In the genomic region with DNA sequence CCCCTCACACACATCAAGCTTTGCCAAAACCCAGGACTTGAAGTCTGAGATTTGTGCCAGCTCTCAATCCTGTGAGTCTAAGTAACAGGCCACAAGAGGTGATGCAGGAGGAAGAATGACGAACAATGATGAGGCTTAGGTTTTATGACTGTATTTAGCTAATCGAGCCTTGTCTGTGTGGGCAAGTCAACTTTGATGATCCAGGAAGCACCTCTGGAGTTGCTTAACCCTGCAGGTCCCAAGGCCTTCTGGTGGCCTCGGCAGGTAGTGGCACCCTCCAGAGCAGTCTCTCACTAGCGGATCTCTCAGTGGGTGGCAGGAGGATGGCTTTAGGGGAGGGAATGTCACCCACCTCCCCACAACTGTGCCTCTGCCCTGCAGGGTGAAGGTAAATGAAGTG, we compare ENCODE assay signal across 12 cellular contexts. TPM values are rescaled to one million over a fixed set of nuclear protein-coding genes. Genes with fewer than 3 reads are reported as not detected.
DNase-seq lines count a peak whose midpoint lies in the region; ATAC-seq, FAIRE-seq and TF ChIP-seq lines count a peak whose summit lies in the region.
"Had no signal": no experiment of that assay in that cellular context is flagged by ENCODE, and none has a peak within 500 bp of the region (broad histone marks: within the 10 kb centered on the region; RNA-seq: fewer than 3 reads in every experiment).

No MANE protein-coding gene starts in this region.

- no peak overlapping the region for H2BK12ac ChIP-seq in neuronal stem cell (ENCODE audit: low read length)

- H3K4me3 ChIP-seq in Jurkat, Clone E6-1 (ENCODE audit: low read length), result no peak overlapping the region
- H3K4me3 ChIP-seq in GM12878, result no peak overlapping the region
- no peak overlapping the region for H3K4me3 ChIP-seq in neuronal stem cell (ENCODE audit: low read length in 2 of 2)

- no peaks in the 10 kb centered on the region for H3K27me3 ChIP-seq in GM12878 (replicated peaks in 1 of 2; ENCODE audit: control insufficient read depth in 2 of 2, insufficient read depth in 2 of 2, low read length in 1 of 2)
- H3K27me3 ChIP-seq in neuronal stem cell (ENCODE audit: control insufficient read depth in 3 of 3, insufficient read depth in 3 of 3, low read depth in 1 of 3, low read length in 3 of 3), result no peaks in the 10 kb centered on the region

- no peaks in the 10 kb centered on the region; a peak in 1 of 4 replicates for H3K36me3 ChIP-seq in GM12878 (ENCODE audit: control insufficient read depth in 2 of 2, insufficient read depth in 2 of 2, low read length in 1 of 2)
- no peaks in the 10 kb centered on the region for H3K36me3 ChIP-seq in neuronal stem cell (replicated peaks in 1 of 2; ENCODE audit: control insufficient read depth in 2 of 2, insufficient read depth in 2 of 2, low read length in 2 of 2)

- SMC1A ChIA-PET in GM12878 (lab: Charles Lee; ENCODE audit: uncharacterized antibody, unreplicated experiment), result interaction anchor here (0.8 to 9.5 kb wide), 6 partner anchors 10 to 52 kb away, joined by 3 to 97 read pairs (median 5); a partner anchor contains a TSS

- no peak overlapping the region for H2BK15ac ChIP-seq in neuronal stem cell (ENCODE audit: low read length)

- FAIRE-seq in GM12878 (lab: Jason Lieb, UNC), result no peak

- no peaks in the 10 kb centered on the region for H3K9me3 Mint-ChIP-seq in activated CD4-positive, alpha-beta memory T cell treated with anti-CD3 and anti-CD28 coated beads for 36 hours
- no peaks in the 10 kb centered on the region for H3K9me3 Mint-ChIP-seq in activated CD4-positive, alpha-beta memory T cell treated with anti-CD3 and anti-CD28 coated beads, Interleukin-2, amount 10 ng/mL, durations not matched to agents 7 days and 5 days
- no peaks in the 10 kb centered on the region for H3K9me3 Mint-ChIP-seq in osteocyte (ENCODE audit: unreplicated experiment)

- H2AFZ ChIP-seq in GM12878 (ENCODE audit: control insufficient read depth, low read depth, low read length) (peak overlapping the region; percentile 12; the same call in 1 of the 2 replicates), neuronal stem cell (ENCODE audit: low read length) (no peak overlapping the region)

- H3K23ac ChIP-seq in neuronal stem cell (ENCODE audit: low read depth, low read length, poor library complexity), result no peak overlapping the region

- H3K36me3 Mint-ChIP-seq in activated CD4-positive, alpha-beta memory T cell treated with anti-CD3 and anti-CD28 coated beads for 36 hours, result no peaks in the 10 kb centered on the region
- no peaks in the 10 kb centered on the region for H3K36me3 Mint-ChIP-seq in activated CD4-positive, alpha-beta memory T cell treated with anti-CD3 and anti-CD28 coated beads, Interleukin-2, amount 10 ng/mL, durations not matched to agents 7 days and 5 days (ENCODE audit: low read depth)
- H3K36me3 Mint-ChIP-seq in osteocyte (ENCODE audit: unreplicated experiment), result no peaks in the 10 kb centered on the region

- H3K18ac ChIP-seq in neuronal stem cell (ENCODE audit: low read length), result peak overlapping the region; percentile 15

- ATAC-seq in GM12878 (no peak), GM21381 (IDR thresholded peaks at IDR 0.05; ENCODE audit: unreplicated experiment) (no peak), HG02884 (IDR thresholded peaks at IDR 0.05; ENCODE audit: unreplicated experiment) (no peak)

- H3K79me2 ChIP-seq in GM12878 (ENCODE audit: control insufficient read depth, insufficient read depth, low read length), result no peaks in the 10 kb centered on the region

- H2AK5ac ChIP-seq in neuronal stem cell (ENCODE audit: low read depth, low read length), result no peak overlapping the region

- intact Hi-C loops in activated CD4-positive, alpha-beta memory T cell treated with anti-CD3 and anti-CD28 coated beads for 36 hours (cut with micrococcal nuclease), result no loop called here
- intact Hi-C loops in GM12878 (cut with micrococcal nuclease; ENCODE audit: unreplicated experiment), result no loop called here

- in situ Hi-C loops in GM12878 (cut with MboI), result no loop called here

- peak in 1 of 3 experiments; percentile 4; a peak in 1 of 6 replicates for TF ChIP-seq CTCF in GM12878 (IDR thresholded peaks at IDR 0.05 in 2 of 3, conservative IDR thresholded peaks at IDR 0.05 in 1 of 3; ENCODE audit: control insufficient read depth in 2 of 3, extremely low read depth in 1 of 3, insufficient read depth in 1 of 3, low read depth in 3 of 3, low read length in 3 of 3)
- TF ChIP-seq CTCF in osteocyte (IDR thresholded peaks at IDR 0.05), result no peak

- H3K4me2 ChIP-seq in GM12878 (ENCODE audit: control insufficient read depth, insufficient read depth) (no peak overlapping the region), neuronal stem cell (ENCODE audit: insufficient read depth, low read length, poor library complexity, severe bottlenecking) (no peak overlapping the region)

- H3K4me1 Mint-ChIP-seq in activated CD4-positive, alpha-beta memory T cell treated with anti-CD3 and anti-CD28 coated beads for 36 hours (ENCODE audit: low read depth), result peaks cover 4% of the 10 kb centered on the region
- peaks cover 18% of the 10 kb centered on the region for H3K4me1 Mint-ChIP-seq in activated CD4-positive, alpha-beta memory T cell treated with anti-CD3 and anti-CD28 coated beads, Interleukin-2, amount 10 ng/mL, durations not matched to agents 7 days and 5 days
- H3K4me1 Mint-ChIP-seq in osteocyte (ENCODE audit: unreplicated experiment), result peaks cover 18% of the 10 kb centered on the region

- no peak overlapping the region for H3K14ac ChIP-seq in neuronal stem cell (ENCODE audit: low read length)

- H3K4me1 ChIP-seq in GM12878 (ENCODE audit: control insufficient read depth, insufficient read depth, low read length), result peaks cover 34% of the 10 kb centered on the region
- H3K4me1 ChIP-seq in neuronal stem cell (ENCODE audit: control insufficient read depth in 2 of 2, insufficient read depth in 1 of 2, low read depth in 1 of 2, low read length in 2 of 2), result peaks cover 45 to 60% of the 10 kb centered on the region in 2 donors

- H4K91ac ChIP-seq in neuronal stem cell (ENCODE audit: low read depth, low read length, poor library complexity), result no peak overlapping the region

- RAD21 ChIA-PET in GM12878 (lab: Charles Lee; ENCODE audit: unreplicated experiment), result interaction anchor here (0.6 to 2.7 kb wide), 5 partner anchors 12 to 27 kb away, joined by 3 to 8 read pairs (median 4); no protein-coding TSS in a partner anchor

- peak overlapping the region; percentile 15 for H2BK5ac ChIP-seq in neuronal stem cell (ENCODE audit: low read length)

- 54% methylated on average over 4 of the region's 4 CpGs for WGBS in GM12878 (ENCODE audit: insufficient coverage, insufficient replicate concordance, low lambda C conversion rate, missing lambda C conversion rate)
- no CpG with 5 or more reads among the region's 4 CpGs for WGBS in neuronal stem cell (ENCODE audit: extremely low coverage in 2 of 2, insufficient read length in 2 of 2, insufficient replicate concordance in 1 of 2), 2 donors

- H3K27ac ChIP-seq in GM12878 (ENCODE audit: control insufficient read depth, insufficient read depth) (no peak overlapping the region), neuronal stem cell (replicated peaks; ENCODE audit: low read length) (no peak overlapping the region)
- H3K27ac ChIP-seq: C4-2B had no signal

- CTCF ChIA-PET in activated CD4-positive, alpha-beta memory T cell treated with anti-CD3 and anti-CD28 coated beads for 36 hours (lab: Charles Lee), result interaction anchor here (0.9 to 3.1 kb wide), 6 partner anchors 12 to 82 kb away, joined by 3 to 11 read pairs (median 5); no protein-coding TSS in a partner anchor
- CTCF ChIA-PET in activated CD4-positive, alpha-beta memory T cell treated with anti-CD3 and anti-CD28 coated beads, Interleukin-2, amount 10 ng/mL, durations not matched to agents 7 days and 5 days (lab: Charles Lee), result interaction anchor here (0.6 to 2.8 kb wide), 9 partner anchors 12 to 131 kb away, joined by 3 to 12 read pairs (median 5); a partner anchor contains a TSS
- CTCF ChIA-PET in GM12878 (lab: Yijun Ruan, JAX), result interaction anchor here (0.6 to 8.5 kb wide), 11 partner anchors 10 to 166 kb away, joined by 3 to 59 read pairs (median 18); a partner anchor contains a TSS

- no peak for TF ChIP-seq POLR2A in GM12878 (IDR thresholded peaks at IDR 0.05; ENCODE audit: low read depth, low read length)

- no peak overlapping the region for H2BK120ac ChIP-seq in neuronal stem cell (ENCODE audit: low read depth, low read length)

- H4K8ac ChIP-seq in neuronal stem cell (ENCODE audit: low read depth, low read length), result no peak overlapping the region

- H3K9me3 ChIP-seq in GM12878 (replicated peaks; ENCODE audit: control insufficient read depth, insufficient read depth, low read length), result no peaks in the 10 kb centered on the region
- H3K9me3 ChIP-seq in neuronal stem cell (replicated peaks in 1 of 2; ENCODE audit: control insufficient read depth in 2 of 2, insufficient read depth in 1 of 2, low read depth in 1 of 2, low read length in 2 of 2), result no peaks in the 10 kb centered on the region

- no peak overlapping the region for H3K27ac Mint-ChIP-seq in activated CD4-positive, alpha-beta memory T cell treated with anti-CD3 and anti-CD28 coated beads for 36 hours
- no peak overlapping the region for H3K27ac Mint-ChIP-seq in activated CD4-positive, alpha-beta memory T cell treated with anti-CD3 and anti-CD28 coated beads, Interleukin-2, amount 10 ng/mL, durations not matched to agents 7 days and 5 days
- H3K27ac Mint-ChIP-seq in osteocyte (ENCODE audit: unreplicated experiment), result no peak overlapping the region

- no peak overlapping the region for H3K9ac ChIP-seq in GM12878 (ENCODE audit: control insufficient read depth, insufficient read depth, low read length)
- no peak overlapping the region for H3K9ac ChIP-seq in neuronal stem cell (ENCODE audit: low read depth, low read length, poor library complexity)

- H4K20me1 ChIP-seq in GM12878 (ENCODE audit: control insufficient read depth, insufficient read depth), result no peaks in the 10 kb centered on the region

- no peak for TF ChIP-seq RAD21 in GM12878 (IDR thresholded peaks at IDR 0.05; ENCODE audit: insufficient read depth, low read depth, low read length)

- no TSS peak for BruUV-seq in GM12878 (replicated peaks; lab: Mats Ljungman, UMichigan)

- peaks cover 6% of the 10 kb centered on the region for H3K27me3 Mint-ChIP-seq in activated CD4-positive, alpha-beta memory T cell treated with anti-CD3 and anti-CD28 coated beads for 36 hours
- H3K27me3 Mint-ChIP-seq in activated CD4-positive, alpha-beta memory T cell treated with anti-CD3 and anti-CD28 coated beads, Interleukin-2, amount 10 ng/mL, durations not matched to agents 7 days and 5 days, result peaks cover 24% of the 10 kb centered on the region
- peaks cover 4% of the 10 kb centered on the region for H3K27me3 Mint-ChIP-seq in osteocyte (ENCODE audit: unreplicated experiment)

- DNase-seq in activated CD4-positive, alpha-beta memory T cell treated with anti-CD3 and anti-CD28 coated beads for 36 hours, result peak; percentile 32
- DNase-seq in activated CD4-positive, alpha-beta memory T cell treated with anti-CD3 and anti-CD28 coated beads, Interleukin-2, amount 10 ng/mL, durations not matched to agents 7 days and 5 days, result no peak
- peak; percentile 67 for DNase-seq in Jurkat, Clone E6-1 (ENCODE audit: low read depth, low spot score)
- DNase-seq in GM12878 (ENCODE audit: low read depth, low spot score) (no peak), neuronal stem cell (ENCODE audit: low spot score) (no peak), osteocyte (ENCODE audit: extremely low spot score, unreplicated experiment) (no peak)
- DNase-seq: NCI-H2107, occipital lobe, SW 1271 had no signal

- peak overlapping the region; percentile 14 for H3K4ac ChIP-seq in neuronal stem cell (ENCODE audit: low read length)

- H3K79me1 ChIP-seq in neuronal stem cell (ENCODE audit: low read depth, low read length), result no peaks in the 10 kb centered on the region

- POLR2A ChIA-PET in activated CD4-positive, alpha-beta memory T cell treated with anti-CD3 and anti-CD28 coated beads for 36 hours (lab: Charles Lee), result interaction anchor here (0.5 kb wide), 1 partner anchor 368 kb away, joined by 3 read pairs; no protein-coding TSS in a partner anchor
- POLR2A ChIA-PET in activated CD4-positive, alpha-beta memory T cell treated with anti-CD3 and anti-CD28 coated beads, Interleukin-2, amount 10 ng/mL, durations not matched to agents 7 days and 5 days (lab: Charles Lee), result interaction anchor here (0.8 to 1.1 kb wide), 3 partner anchors 11 to 42 kb away, joined by 3 read pairs; a partner anchor contains a TSS
- POLR2A ChIA-PET in GM12878 (lab: Charles Lee), result interaction anchor here (0.5 to 3.7 kb wide), 6 partner anchors 9 to 466 kb away, joined by 3 to 21 read pairs (median 4); a partner anchor contains a TSS

- no peak overlapping the region for H3K4me3 Mint-ChIP-seq in activated CD4-positive, alpha-beta memory T cell treated with anti-CD3 and anti-CD28 coated beads for 36 hours
- no peak overlapping the region for H3K4me3 Mint-ChIP-seq in activated CD4-positive, alpha-beta memory T cell treated with anti-CD3 and anti-CD28 coated beads, Interleukin-2, amount 10 ng/mL, durations not matched to agents 7 days and 5 days
- H3K4me3 Mint-ChIP-seq in osteocyte (ENCODE audit: unreplicated experiment), result no peak overlapping the region

- TF ChIP-seq EP300 in GM12878 (IDR thresholded peaks at IDR 0.05; ENCODE audit: borderline replicate concordance in 1 of 2, control insufficient read depth in 1 of 2, low read depth in 2 of 2, low read length in 2 of 2), result no peak

RNA-seq across cellular contexts. Expression of a gene that starts 28.7 kb away (rescaled TPM):
- 100 to 1,000 TPM; 170 to 183 TPM for total RNA-seq in activated CD4-positive, alpha-beta memory T cell treated with anti-CD3 and anti-CD28 coated beads for 36 hours
- 100 to 1,000 TPM; 194 to 205 TPM for total RNA-seq in activated CD4-positive, alpha-beta memory T cell treated with anti-CD3 and anti-CD28 coated beads, Interleukin-2, amount 10 ng/mL, durations not matched to agents 7 days and 5 days
- 386 TPM for polyA plus RNA-seq in Jurkat, Clone E6-1 (2012; ENCODE audit: insufficient read depth, insufficient read length)
- 248 and 271 TPM in 2 replicates for total RNA-seq in GM12878 (2013; cell fraction: nucleolus; rRNA removed)
- total RNA-seq in GM12878 (2014; rRNA removed) (150 and 159 TPM in 2 replicates), GM12878 (2014; rRNA removed; fragmentation: Illumina TruSeq; extraction: Trizol) (92.1 and 99.9 TPM in 2 replicates), GM12878 (2021) (168 and 177 TPM in 2 replicates), osteocyte (136 and 148 TPM in 2 replicates)
- polyA plus RNA-seq in GM12878 (2011; ENCODE audit: low read depth), result 293 TPM
- polyA plus RNA-seq in GM12878 (2011; rRNA removed) (101 and 127 TPM in 2 replicates), GM12878 (2014; fragmentation: Illumina TruSeq; extraction: Trizol) (129 and 163 TPM in 2 replicates), GM12878 (2014; fragmentation: Nextera tagmentation; extraction: Ambion mirVana) (100 to 1,000 TPM in 1 of 2 experiments, 10 to 100 TPM in 1; 69.4 to 160 TPM), GM12878 (2014; rRNA removed) (204 and 209 TPM in 2 replicates), GM12878 (2016; fragmentation: Nextera tagmentation; extraction: Ambion mirVana) (100 to 1,000 TPM; 223 to 237 TPM)
- polyA plus RNA-seq in GM12878 (2011; cell fraction: cytosol; rRNA removed), result 142 and 155 TPM in 2 replicates
- 1,072 and 1,222 TPM in 2 replicates for polyA plus RNA-seq in GM12878 (2011; cell fraction: nucleus; rRNA removed)
- 245 and 255 TPM in 2 replicates for polyA plus RNA-seq in GM12878 (2012)
- 97.9 and 132 TPM in 2 replicates for polyA minus RNA-seq in GM12878 (2011; rRNA and poly(A)+ RNA removed)
- polyA minus RNA-seq in GM12878 (2011; cell fraction: cytosol; rRNA and poly(A)+ RNA removed), result 21.6 and 32.2 TPM in 2 replicates
- polyA minus RNA-seq in GM12878 (2011; cell fraction: nucleus; rRNA and poly(A)+ RNA removed), result 148 and 158 TPM in 2 replicates
- 193 TPM for polyA plus RNA-seq in neuronal stem cell (2013, experiment 1 of 2)
- 185 TPM for polyA plus RNA-seq in neuronal stem cell (2013, experiment 2 of 2)

RNA-seq across cellular contexts. Expression of a gene that starts 38.0 kb away (rescaled TPM):
- 1 to 10 TPM; 4.9 to 6.2 TPM for total RNA-seq in activated CD4-positive, alpha-beta memory T cell treated with anti-CD3 and anti-CD28 coated beads for 36 hours
- 10 to 100 TPM in 1 of 2 experiments, 1 to 10 TPM in 1; 7.4 to 11.5 TPM for total RNA-seq in activated CD4-positive, alpha-beta memory T cell treated with anti-CD3 and anti-CD28 coated beads, Interleukin-2, amount 10 ng/mL, durations not matched to agents 7 days and 5 days
- polyA plus RNA-seq in Jurkat, Clone E6-1 (2012; ENCODE audit: insufficient read depth, insufficient read length), result 7.1 TPM
- total RNA-seq in GM12878 (2013; cell fraction: nucleolus; rRNA removed), result 0.86 TPM in 1 of 2 replicates, not detected in the other
- total RNA-seq in GM12878 (2014; rRNA removed) (0.93 and 1.6 TPM in 2 replicates), GM12878 (2014; rRNA removed; fragmentation: Illumina TruSeq; extraction: Trizol) (2.3 and 2.7 TPM in 2 replicates), GM12878 (2021) (3.6 and 4.3 TPM in 2 replicates), osteocyte (49.4 and 53.4 TPM in 2 replicates)
- 2.1 TPM for polyA plus RNA-seq in GM12878 (2011; ENCODE audit: low read depth)
- polyA plus RNA-seq in GM12878 (2011; rRNA removed) (0.20 and 0.27 TPM in 2 replicates), GM12878 (2014; fragmentation: Illumina TruSeq; extraction: Trizol) (1.8 and 3.3 TPM in 2 replicates), GM12878 (2014; fragmentation: Nextera tagmentation; extraction: Ambion mirVana) (1 to 10 TPM; 2.5 to 2.9 TPM), GM12878 (2014; rRNA removed) (2.7 and 3.1 TPM in 2 replicates), GM12878 (2016; fragmentation: Nextera tagmentation; extraction: Ambion mirVana) (1 to 10 TPM; 2.0 to 3.2 TPM)
- polyA plus RNA-seq in GM12878 (2011; cell fraction: cytosol; rRNA removed), result 0.12 and 0.40 TPM in 2 replicates
- 0.22 and 0.48 TPM in 2 replicates for polyA plus RNA-seq in GM12878 (2011; cell fraction: nucleus; rRNA removed)
- 3.1 and 4.2 TPM in 2 replicates for polyA plus RNA-seq in GM12878 (2012)
- polyA minus RNA-seq in GM12878 (2011; rRNA and poly(A)+ RNA removed), result not detected in 2 replicates
- polyA minus RNA-seq in GM12878 (2011; cell fraction: cytosol; rRNA and poly(A)+ RNA removed), result not detected in 2 replicates
- polyA minus RNA-seq in GM12878 (2011; cell fraction: nucleus; rRNA and poly(A)+ RNA removed), result not detected in 2 replicates
- 1.5 TPM for polyA plus RNA-seq in neuronal stem cell (2013, experiment 1 of 2)
- polyA plus RNA-seq in neuronal stem cell (2013, experiment 2 of 2), result 2.3 TPM

RNA-seq across cellular contexts. Expression of a gene that starts 41.9 kb away (rescaled TPM):
- not detected for total RNA-seq in activated CD4-positive, alpha-beta memory T cell treated with anti-CD3 and anti-CD28 coated beads for 36 hours
- total RNA-seq in activated CD4-positive, alpha-beta memory T cell treated with anti-CD3 and anti-CD28 coated beads, Interleukin-2, amount 10 ng/mL, durations not matched to agents 7 days and 5 days, result not detected
- not detected for polyA plus RNA-seq in Jurkat, Clone E6-1 (2012; ENCODE audit: insufficient read depth, insufficient read length)
- total RNA-seq in GM12878 (2013; cell fraction: nucleolus; rRNA removed), result not detected in 2 replicates
- total RNA-seq in GM12878 (2014; rRNA removed), result not detected in 2 replicates
- not detected in 2 replicates for total RNA-seq in GM12878 (2014; rRNA removed; fragmentation: Illumina TruSeq; extraction: Trizol)
- total RNA-seq in GM12878 (2021), result not detected in 2 replicates
- polyA plus RNA-seq in GM12878 (2011; ENCODE audit: low read depth), result not detected
- polyA plus RNA-seq in GM12878 (2011; rRNA removed), result not detected in 2 replicates
- polyA plus RNA-seq in GM12878 (2011; cell fraction: cytosol; rRNA removed), result not detected in 2 replicates
- polyA plus RNA-seq in GM12878 (2011; cell fraction: nucleus; rRNA removed), result not detected in 2 replicates
- 0.11 TPM in 1 of 2 replicates, not detected in the other for polyA plus RNA-seq in GM12878 (2012)
- not detected in 2 replicates for polyA plus RNA-seq in GM12878 (2014; fragmentation: Illumina TruSeq; extraction: Trizol)
- polyA plus RNA-seq in GM12878 (2014; fragmentation: Nextera tagmentation; extraction: Ambion mirVana), result not detected
- not detected in 2 replicates for polyA plus RNA-seq in GM12878 (2014; rRNA removed)
- under 1 TPM; 0.11 to 0.18 TPM for polyA plus RNA-seq in GM12878 (2016; fragmentation: Nextera tagmentation; extraction: Ambion mirVana)
- polyA minus RNA-seq in GM12878 (2011; rRNA and poly(A)+ RNA removed), result not detected in 2 replicates
- polyA minus RNA-seq in GM12878 (2011; cell fraction: cytosol; rRNA and poly(A)+ RNA removed), result not detected in 2 replicates
- not detected in 2 replicates for polyA minus RNA-seq in GM12878 (2011; cell fraction: nucleus; rRNA and poly(A)+ RNA removed)
- 0.04 TPM for polyA plus RNA-seq in neuronal stem cell (2013, experiment 1 of 2)
- polyA plus RNA-seq in neuronal stem cell (2013, experiment 2 of 2), result not detected
- total RNA-seq in osteocyte, result not detected in 2 replicates
- total RNA-seq: occipital lobe had no signal

RNA-seq across cellular contexts. Expression of a gene that starts 48.5 kb away (rescaled TPM):
- total RNA-seq in activated CD4-positive, alpha-beta memory T cell treated with anti-CD3 and anti-CD28 coated beads for 36 hours, result 10 to 100 TPM; 82.4 to 84.1 TPM
- 10 to 100 TPM; 69.4 to 70.2 TPM for total RNA-seq in activated CD4-positive, alpha-beta memory T cell treated with anti-CD3 and anti-CD28 coated beads, Interleukin-2, amount 10 ng/mL, durations not matched to agents 7 days and 5 days
- 84.2 TPM for polyA plus RNA-seq in Jurkat, Clone E6-1 (2012; ENCODE audit: insufficient read depth, insufficient read length)
- total RNA-seq in GM12878 (2013; cell fraction: nucleolus; rRNA removed), result 68.6 and 83.4 TPM in 2 replicates
- total RNA-seq in GM12878 (2014; rRNA removed) (16.5 and 16.8 TPM in 2 replicates), GM12878 (2014; rRNA removed; fragmentation: Illumina TruSeq; extraction: Trizol) (36.2 and 39.9 TPM in 2 replicates), GM12878 (2021) (62.3 and 72.8 TPM in 2 replicates), osteocyte (250 and 278 TPM in 2 replicates)
- 52.9 TPM for polyA plus RNA-seq in GM12878 (2011; ENCODE audit: low read depth)
- polyA plus RNA-seq in GM12878 (2011; rRNA removed) (84.5 and 104 TPM in 2 replicates), GM12878 (2014; fragmentation: Illumina TruSeq; extraction: Trizol) (60.5 and 63.8 TPM in 2 replicates), GM12878 (2014; fragmentation: Nextera tagmentation; extraction: Ambion mirVana) (1 to 10 TPM; 3.8 to 4.1 TPM), GM12878 (2014; rRNA removed) (44.7 and 48.6 TPM in 2 replicates), GM12878 (2016; fragmentation: Nextera tagmentation; extraction: Ambion mirVana) (10 to 100 TPM; 11.1 to 11.5 TPM)
- 78.3 and 81.2 TPM in 2 replicates for polyA plus RNA-seq in GM12878 (2011; cell fraction: cytosol; rRNA removed)
- 72.4 and 101 TPM in 2 replicates for polyA plus RNA-seq in GM12878 (2011; cell fraction: nucleus; rRNA removed)
- 70.1 and 111 TPM in 2 replicates for polyA plus RNA-seq in GM12878 (2012)
- polyA minus RNA-seq in GM12878 (2011; rRNA and poly(A)+ RNA removed), result 71.0 and 98.3 TPM in 2 replicates
- 30.1 and 32.1 TPM in 2 replicates for polyA minus RNA-seq in GM12878 (2011; cell fraction: cytosol; rRNA and poly(A)+ RNA removed)
- 22.1 and 37.8 TPM in 2 replicates for polyA minus RNA-seq in GM12878 (2011; cell fraction: nucleus; rRNA and poly(A)+ RNA removed)
- polyA plus RNA-seq in neuronal stem cell (2013, experiment 1 of 2), result 69.4 TPM
- polyA plus RNA-seq in neuronal stem cell (2013, experiment 2 of 2), result 72.5 TPM

RNA-seq across cellular contexts. Expression of a gene that starts 58.2 kb away (rescaled TPM):
- total RNA-seq in activated CD4-positive, alpha-beta memory T cell treated with anti-CD3 and anti-CD28 coated beads for 36 hours, result 10 to 100 TPM; 32.5 to 34.4 TPM
- total RNA-seq in activated CD4-positive, alpha-beta memory T cell treated with anti-CD3 and anti-CD28 coated beads, Interleukin-2, amount 10 ng/mL, durations not matched to agents 7 days and 5 days, result 10 to 100 TPM; 24.6 to 25.1 TPM
- 23.6 TPM for polyA plus RNA-seq in Jurkat, Clone E6-1 (2012; ENCODE audit: insufficient read depth, insufficient read length)
- total RNA-seq in GM12878 (2013; cell fraction: nucleolus; rRNA removed), result 17.5 and 17.7 TPM in 2 replicates
- total RNA-seq in GM12878 (2014; rRNA removed) (43.4 and 45.9 TPM in 2 replicates), GM12878 (2014; rRNA removed; fragmentation: Illumina TruSeq; extraction: Trizol) (33.6 and 34.5 TPM in 2 replicates), GM12878 (2021) (47.9 and 52.6 TPM in 2 replicates), osteocyte (9.0 and 9.2 TPM in 2 replicates)
- polyA plus RNA-seq in GM12878 (2011; ENCODE audit: low read depth), result 8.7 TPM
- polyA plus RNA-seq in GM12878 (2011; rRNA removed) (22.1 and 30.1 TPM in 2 replicates), GM12878 (2014; fragmentation: Illumina TruSeq; extraction: Trizol) (40.1 and 41.3 TPM in 2 replicates), GM12878 (2014; fragmentation: Nextera tagmentation; extraction: Ambion mirVana) (10 to 100 TPM; 13.9 to 32.3 TPM), GM12878 (2014; rRNA removed) (32.9 and 34.1 TPM in 2 replicates), GM12878 (2016; fragmentation: Nextera tagmentation; extraction: Ambion mirVana) (10 to 100 TPM; 40.2 to 42.1 TPM)
- polyA plus RNA-seq in GM12878 (2011; cell fraction: cytosol; rRNA removed), result 33.5 and 36.9 TPM in 2 replicates
- polyA plus RNA-seq in GM12878 (2011; cell fraction: nucleus; rRNA removed), result 10.9 and 14.7 TPM in 2 replicates
- 9.9 and 11.5 TPM in 2 replicates for polyA plus RNA-seq in GM12878 (2012)
- polyA minus RNA-seq in GM12878 (2011; rRNA and poly(A)+ RNA removed), result 45.1 and 55.3 TPM in 2 replicates
- 14.4 and 18.4 TPM in 2 replicates for polyA minus RNA-seq in GM12878 (2011; cell fraction: cytosol; rRNA and poly(A)+ RNA removed)
- polyA minus RNA-seq in GM12878 (2011; cell fraction: nucleus; rRNA and poly(A)+ RNA removed), result 8.6 and 18.3 TPM in 2 replicates
- 3.1 TPM for polyA plus RNA-seq in neuronal stem cell (2013, experiment 1 of 2)
- 2.7 TPM for polyA plus RNA-seq in neuronal stem cell (2013, experiment 2 of 2)

Comparison
In these comparisons a context has a peak if more than half of its experiments do, and no peak if none do; other contexts are left out.
1. DNase-seq: peak in activated CD4-positive, alpha-beta memory T cell treated with anti-CD3 and anti-CD28 coated beads for 36 hours (single experiment) and Jurkat, Clone E6-1 (single experiment); none in activated CD4-positive, alpha-beta memory T cell treated with anti-CD3 and anti-CD28 coated beads, Interleukin-2, amount 10 ng/mL, durations not matched to agents 7 days and 5 days (single experiment), GM12878 (single experiment), neuronal stem cell (single experiment) and osteocyte (single experiment).